ENCODE assay signal across 12 cellular contexts in the genomic region with DNA sequence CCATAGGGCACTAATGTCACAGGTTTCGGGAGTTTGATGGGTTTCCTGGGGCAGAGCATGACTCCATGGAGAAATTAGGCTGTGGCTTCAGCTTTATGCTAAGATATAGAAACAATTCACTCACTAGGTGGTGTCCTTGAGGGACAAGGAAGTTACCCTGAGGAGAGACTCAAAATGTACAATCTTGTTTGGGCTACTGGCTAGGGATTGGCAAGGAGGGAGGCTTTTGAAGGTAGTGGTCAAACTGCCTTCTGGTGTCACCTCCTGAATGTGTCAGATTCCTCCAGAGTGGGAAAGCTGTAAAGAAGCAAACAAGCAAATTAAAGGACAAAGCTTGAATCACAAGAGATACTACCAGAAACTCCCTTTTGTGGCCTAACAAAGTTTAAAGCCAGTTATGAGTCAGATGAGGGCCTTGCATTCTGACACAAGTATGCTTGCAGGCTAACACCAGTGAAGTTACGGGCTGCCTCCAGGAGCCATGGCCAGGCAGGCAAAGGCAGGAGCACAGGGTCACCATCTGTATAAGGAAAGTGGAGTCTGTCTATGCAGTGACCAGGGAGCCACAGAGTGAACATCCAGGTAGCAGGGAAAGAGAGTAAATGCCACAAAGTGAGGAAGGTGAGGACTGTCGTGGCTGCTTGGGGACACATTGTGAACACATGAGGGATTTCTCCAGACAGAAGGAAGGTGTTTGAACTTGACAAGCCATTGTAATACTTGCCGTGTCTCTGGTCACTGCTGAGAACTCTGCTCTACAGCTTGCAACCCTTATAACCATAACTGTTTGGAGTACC.
A peak's percentile ranks its signal among the peaks of the same experiment; 100 is the strongest.
DNase-seq lines count a peak whose midpoint lies in the region; ATAC-seq and TF ChIP-seq lines count a peak whose summit lies in the region.
"Had no signal": no experiment of that assay in that cellular context is flagged by ENCODE, and none has a peak within 500 bp of the region (broad histone marks: within the 10 kb centered on the region; RNA-seq: fewer than 3 reads in every experiment).

No MANE protein-coding gene starts in this region.

- CTCF ChIA-PET in activated CD4-positive, alpha-beta memory T cell treated with anti-CD3 and anti-CD28 coated beads, Interleukin-2, amount 10 ng/mL, durations not matched to agents 7 days and 5 days (lab: Charles Lee), result interaction anchor here (1.9 kb wide), 2 partner anchors 131 to 413 kb away, joined by 4 read pairs; no protein-coding TSS in a partner anchor

- H3K4me1 ChIP-seq in left ventricle myocardium inferior (no peaks in the 10 kb centered on the region), heart right ventricle (no peaks in the 10 kb centered on the region)
- H3K4me1 ChIP-seq: parathyroid adenoma had no signal

- intact Hi-C loops in left ventricle myocardium inferior (cut with micrococcal nuclease) (no loop called here), heart right ventricle (cut with DNase I) (no loop called here)

- H3K4me3 ChIP-seq in left ventricle myocardium inferior (no peak overlapping the region), heart right ventricle (no peak overlapping the region)

- ATAC-seq in heart right ventricle (no peak), HG02981 (IDR thresholded peaks at IDR 0.05; ENCODE audit: unreplicated experiment) (peak; percentile 79)
- peak; percentile 81 for ATAC-seq in stimulated activated naive CD8-positive, alpha-beta T cell treated with anti-CD3 and anti-CD28 coated beads, Interleukin-15, Interleukin-2, amounts not matched to agents 100 U/mL and 50 U/mL, for 24 hours

- no peaks in the 10 kb centered on the region for H3K36me3 ChIP-seq in left ventricle myocardium inferior
- H3K36me3 ChIP-seq in heart right ventricle, result no peaks in the 10 kb centered on the region

- H3K27me3 Mint-ChIP-seq in activated CD4-positive, alpha-beta memory T cell treated with anti-CD3 and anti-CD28 coated beads, Interleukin-2, amount 10 ng/mL, durations not matched to agents 7 days and 5 days, result no peaks in the 10 kb centered on the region
- peaks cover 0 to 3% (median 1%) of the 10 kb centered on the region in 3 donors for H3K27me3 Mint-ChIP-seq in immature natural killer cell (ENCODE audit: low read depth in 3 of 3)
- H3K27me3 Mint-ChIP-seq: central memory CD8-positive, alpha-beta T cell had no signal

- TF ChIP-seq CTCF in left ventricle myocardium inferior (IDR thresholded peaks at IDR 0.05; ENCODE audit: borderline replicate concordance), result peak; percentile 16
- TF ChIP-seq CTCF in heart right ventricle (IDR thresholded peaks at IDR 0.05), result peak in 2 of 9 donors; percentile 11 to 13

- no peaks in the 10 kb centered on the region for H3K36me3 Mint-ChIP-seq in activated CD4-positive, alpha-beta memory T cell treated with anti-CD3 and anti-CD28 coated beads, Interleukin-2, amount 10 ng/mL, durations not matched to agents 7 days and 5 days (ENCODE audit: low read depth)
- no peaks in the 10 kb centered on the region for H3K36me3 Mint-ChIP-seq in immature natural killer cell

- H3K27ac ChIP-seq in left ventricle myocardium inferior (replicated peaks), result no peak overlapping the region
- H3K27ac ChIP-seq in heart right ventricle, result no peak overlapping the region
- H3K27ac ChIP-seq: parathyroid adenoma had no signal

- H3K27me3 ChIP-seq in left ventricle myocardium inferior (ENCODE audit: low read depth) (no peaks in the 10 kb centered on the region), heart right ventricle (no peaks in the 10 kb centered on the region)

- peak overlapping the region; percentile 47 for H3K27ac Mint-ChIP-seq in activated CD4-positive, alpha-beta memory T cell treated with anti-CD3 and anti-CD28 coated beads, Interleukin-2, amount 10 ng/mL, durations not matched to agents 7 days and 5 days
- H3K27ac Mint-ChIP-seq in immature natural killer cell, result no peak overlapping the region

- H3K9me3 Mint-ChIP-seq in activated CD4-positive, alpha-beta memory T cell treated with anti-CD3 and anti-CD28 coated beads, Interleukin-2, amount 10 ng/mL, durations not matched to agents 7 days and 5 days, result no peaks in the 10 kb centered on the region
- no peaks in the 10 kb centered on the region for H3K9me3 Mint-ChIP-seq in immature natural killer cell
- H3K9me3 Mint-ChIP-seq: central memory CD8-positive, alpha-beta T cell had no signal

- WGBS in heart right ventricle, 2 donors, result 95 to 97% methylated on average over 4 of the region's 4 CpGs

- POLR2A ChIA-PET in activated CD4-positive, alpha-beta memory T cell treated with anti-CD3 and anti-CD28 coated beads, Interleukin-2, amount 10 ng/mL, durations not matched to agents 7 days and 5 days (lab: Charles Lee), result interaction anchor here (1.2 to 1.4 kb wide), 2 partner anchors 21 to 360 kb away, joined by 3 to 4 read pairs; no protein-coding TSS in a partner anchor

- DNase-seq in left ventricle myocardium inferior (no peak), heart right ventricle (no peak), immature natural killer cell (no peak), NCI-H1092 treated with DMSO at 0.1 percent for 48 hours (lab: John Stamatoyannopoulos, UW) (no peak), NCI-H1694 treated with DMSO at 0.1 percent for 48 hours (lab: John Stamatoyannopoulos, UW) (no peak)
- no peak for DNase-seq in activated CD4-positive, alpha-beta memory T cell treated with anti-CD3 and anti-CD28 coated beads, Interleukin-2, amount 10 ng/mL, durations not matched to agents 7 days and 5 days
- DNase-seq in stimulated activated naive CD8-positive, alpha-beta T cell treated with anti-CD3 and anti-CD28 coated beads, Interleukin-15, Interleukin-2, amounts not matched to agents 100 U/mL and 50 U/mL, for 24 hours, result peak; percentile 14
- DNase-seq: DND-41, NCI-H774 had no signal

- peaks cover 16% of the 10 kb centered on the region for H3K4me1 Mint-ChIP-seq in activated CD4-positive, alpha-beta memory T cell treated with anti-CD3 and anti-CD28 coated beads, Interleukin-2, amount 10 ng/mL, durations not matched to agents 7 days and 5 days
- no peaks in the 10 kb centered on the region for H3K4me1 Mint-ChIP-seq in immature natural killer cell
- H3K4me1 Mint-ChIP-seq: central memory CD8-positive, alpha-beta T cell had no signal

- H3K9me3 ChIP-seq in left ventricle myocardium inferior (replicated peaks) (no peaks in the 10 kb centered on the region), heart right ventricle (no peaks in the 10 kb centered on the region)

- H3K4me3 Mint-ChIP-seq in activated CD4-positive, alpha-beta memory T cell treated with anti-CD3 and anti-CD28 coated beads, Interleukin-2, amount 10 ng/mL, durations not matched to agents 7 days and 5 days, result no peak overlapping the region
- no peak overlapping the region for H3K4me3 Mint-ChIP-seq in immature natural killer cell
- H3K4me3 Mint-ChIP-seq: central memory CD8-positive, alpha-beta T cell had no signal

Comparison
In these comparisons a context has a peak if more than half of its experiments do, and no peak if none do; other contexts are left out.
1. ATAC-seq: peak in HG02981 (single experiment) and stimulated activated naive CD8-positive, alpha-beta T cell treated with anti-CD3 and anti-CD28 coated beads, Interleukin-15, Interleukin-2, amounts not matched to agents 100 U/mL and 50 U/mL, for 24 hours (single experiment); none in heart right ventricle (0 of 8).